Comparison of ENCODE assay signal across 1 cellular context in the genomic region with DNA sequence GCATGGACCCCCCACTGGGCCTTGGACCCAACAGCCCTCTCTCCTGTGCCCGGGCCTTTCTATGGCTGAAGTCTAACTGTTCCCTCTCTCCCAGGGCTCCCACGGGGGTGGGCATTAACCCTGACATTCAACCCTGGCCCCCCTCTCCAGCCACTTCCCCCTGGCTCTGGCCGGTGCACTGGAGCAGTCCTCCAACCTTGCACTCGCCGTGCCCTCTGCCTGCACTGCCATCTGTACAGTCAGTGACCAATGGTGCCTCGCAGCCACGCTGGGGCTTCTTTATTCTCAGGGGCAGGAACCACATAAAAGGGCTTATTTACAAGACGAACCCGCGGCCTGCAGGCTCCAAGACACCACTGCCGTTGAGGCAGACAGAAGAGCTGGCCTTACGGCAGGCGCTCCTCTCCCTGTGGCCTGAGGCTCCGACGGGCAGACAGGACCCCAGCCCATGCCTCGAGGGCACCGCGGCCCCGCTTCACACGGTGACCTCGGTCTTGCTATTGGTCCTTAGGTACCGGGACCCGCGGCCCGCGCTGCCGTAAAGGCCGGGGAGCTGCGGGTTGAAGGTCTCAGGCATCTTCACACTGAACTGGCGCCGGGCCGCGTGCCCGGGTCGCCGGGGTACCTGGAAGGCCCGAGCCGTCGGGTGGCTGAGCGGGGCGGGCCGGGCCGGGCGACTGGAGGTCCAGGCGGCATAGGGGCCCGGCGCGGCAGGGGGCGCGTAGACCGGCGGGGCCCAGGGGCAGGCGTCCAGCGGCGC.
TF ChIP-seq lines count a peak whose summit lies in the region.

No MANE protein-coding gene starts in this region.

TF ChIP-seq in HepG2, 621 proteins besides CTCF, POLR2A, EP300 and RAD21:
- 0 out of 2 replicates have a peak, but pooled peaks have one; percentile 26 for TF ChIP-seq NRL (CRISPR knock-in tag; IDR thresholded peaks at IDR 0.05; ENCODE audit: borderline replicate concordance)
- TF ChIP-seq, protein P1, sequence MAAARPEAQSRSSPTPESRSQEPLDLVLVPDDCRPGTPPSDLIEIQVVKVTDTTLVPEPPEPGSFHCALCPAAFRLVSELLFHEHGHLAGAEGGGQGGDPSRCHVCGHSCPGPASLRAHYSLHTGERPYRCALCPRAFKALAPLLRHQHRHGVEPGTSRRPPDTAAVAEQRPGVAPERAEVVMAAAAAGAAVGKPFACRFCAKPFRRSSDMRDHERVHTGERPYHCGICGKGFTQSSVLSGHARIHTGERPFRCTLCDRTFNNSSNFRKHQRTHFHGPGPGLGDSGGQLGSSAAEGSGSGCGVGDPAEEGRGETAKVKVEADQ (CRISPR knock-in tag; IDR thresholded peaks at IDR 0.05; ENCODE audit: borderline replicate concordance): no peak
- no peak for TF ChIP-seq ZKSCAN1 (IDR thresholded peaks at IDR 0.05; ENCODE audit: low read length)
- 0 out of 2 replicates have a peak, but pooled peaks have one; percentile 1 for TF ChIP-seq NFAT5 (CRISPR knock-in tag; IDR thresholded peaks at IDR 0.05)
- no peak for TF ChIP-seq ZFAT (CRISPR knock-in tag; conservative IDR thresholded peaks at IDR 0.05)
- 0 out of 2 replicates have a peak, but pooled peaks have one; percentile 34 for TF ChIP-seq EZH2 (conservative IDR thresholded peaks at IDR 0.05; ENCODE audit: low read depth, low read length)
